ENCODE assay signal across 9 cellular contexts in genomic region chrX:110847334-110847733, GRCh38. TPM values are rescaled to one million over a fixed set of nuclear protein-coding genes. Genes with fewer than 3 reads are reported as not detected.
DNase-seq lines count a peak whose midpoint lies in the region; ATAC-seq and TF ChIP-seq lines count a peak whose summit lies in the region.
"Had no signal": no experiment of that assay in that cellular context is flagged by ENCODE, and none has a peak within 500 bp of the region (broad histone marks: within the 10 kb centered on the region; RNA-seq: fewer than 3 reads in every experiment).

No MANE protein-coding gene starts in this region.

- H3K9me3 ChIP-seq in Karpas-422 (ENCODE audit: low read length) = no peaks in the 10 kb centered on the region
- no peaks in the 10 kb centered on the region for H3K9me3 ChIP-seq in Peyer's patch

- no peaks in the 10 kb centered on the region for H3K27me3 ChIP-seq in Karpas-422 (ENCODE audit: low read length)
- no peaks in the 10 kb centered on the region for H3K27me3 ChIP-seq in Peyer's patch

- TF ChIP-seq CTCF in Peyer's patch (IDR thresholded peaks at IDR 0.05) = peak; percentile 10 to 63 (median 46)
- peak; percentile 63 for TF ChIP-seq CTCF in endothelial cell (IDR thresholded peaks at IDR 0.05; ENCODE audit: unreplicated experiment)

- no peak for DNase-seq in activated CD4-positive, alpha-beta T cell treated with anti-CD3 and anti-CD28 coated beads for 36 hours
- no peak for DNase-seq in activated CD4-positive, alpha-beta T cell treated with anti-CD3 and anti-CD28 coated beads for 48 hours
- DNase-seq in Karpas-422 (peak; percentile 90), Peyer's patch (no peak), endothelial cell (ENCODE audit: low spot score) (peak; percentile 30), myocyte (ENCODE audit: low read depth) (peak; percentile 68), activated gamma-delta T cell (lab: John Stamatoyannopoulos, UW) (no peak)

- no peak overlapping the region for H3K4me3 Mint-ChIP-seq in activated CD4-positive, alpha-beta T cell treated with anti-CD3 and anti-CD28 coated beads for 36 hours
- H3K4me3 Mint-ChIP-seq in endothelial cell (ENCODE audit: unreplicated experiment) = no peak overlapping the region
- H3K4me3 Mint-ChIP-seq: central memory CD8-positive, alpha-beta T cell had no signal

- no peaks in the 10 kb centered on the region for H3K9me2 ChIP-seq in Karpas-422 (replicated peaks; ENCODE audit: insufficient read depth, low read length)

- CTCF ChIA-PET in activated CD4-positive, alpha-beta T cell treated with anti-CD3 and anti-CD28 coated beads for 36 hours (lab: Charles Lee) = interaction anchor here (0.7 to 2.2 kb wide), 14 partner anchors 9 to 436 kb away, joined by 3 to 16 read pairs (median 5); no protein-coding TSS in a partner anchor

- H3K4me3 ChIP-seq in Karpas-422 (ENCODE audit: low read length) (no peak overlapping the region), Peyer's patch (no peak overlapping the region)

- H3K4me1 Mint-ChIP-seq in activated CD4-positive, alpha-beta T cell treated with anti-CD3 and anti-CD28 coated beads for 36 hours = no peaks in the 10 kb centered on the region
- no peaks in the 10 kb centered on the region for H3K4me1 Mint-ChIP-seq in endothelial cell (ENCODE audit: unreplicated experiment)
- H3K4me1 Mint-ChIP-seq: central memory CD8-positive, alpha-beta T cell had no signal

- intact Hi-C loops in activated CD4-positive, alpha-beta T cell treated with anti-CD3 and anti-CD28 coated beads for 36 hours (cut with DNase I, micrococcal nuclease) = loop anchor here (1.0 to 5.0 kb wide), 2 partner anchors 397 to 690 kb away; no protein-coding TSS in a partner anchor

- H3K9me3 Mint-ChIP-seq in activated CD4-positive, alpha-beta T cell treated with anti-CD3 and anti-CD28 coated beads for 36 hours (ENCODE audit: low read depth) = no peaks in the 10 kb centered on the region
- H3K9me3 Mint-ChIP-seq in endothelial cell (ENCODE audit: unreplicated experiment) = no peaks in the 10 kb centered on the region
- H3K9me3 Mint-ChIP-seq: central memory CD8-positive, alpha-beta T cell had no signal

- no peaks in the 10 kb centered on the region for H3K36me3 ChIP-seq in Karpas-422 (ENCODE audit: insufficient read depth, low read length)
- H3K36me3 ChIP-seq in Peyer's patch = no peaks in the 10 kb centered on the region

- H3K36me3 Mint-ChIP-seq in activated CD4-positive, alpha-beta T cell treated with anti-CD3 and anti-CD28 coated beads for 36 hours (ENCODE audit: low read depth) = no peaks in the 10 kb centered on the region
- no peaks in the 10 kb centered on the region for H3K36me3 Mint-ChIP-seq in endothelial cell (ENCODE audit: low read depth, unreplicated experiment)

- no peaks in the 10 kb centered on the region for H3K79me2 ChIP-seq in Karpas-422 (ENCODE audit: low read length)

- ATAC-seq in activated CD4-positive, alpha-beta T cell treated with anti-CD3 and anti-CD28 coated beads for 36 hours = peak; percentile 44
- ATAC-seq in GM21619 (IDR thresholded peaks at IDR 0.05; ENCODE audit: unreplicated experiment) = peak; percentile 64

- TF ChIP-seq POLR2A in Peyer's patch (IDR thresholded peaks at IDR 0.05) = no peak

- no peak overlapping the region for H2AFZ ChIP-seq in Karpas-422 (ENCODE audit: low read length)

- H3K27ac Mint-ChIP-seq in activated CD4-positive, alpha-beta T cell treated with anti-CD3 and anti-CD28 coated beads for 36 hours = no peak overlapping the region
- no peak overlapping the region for H3K27ac Mint-ChIP-seq in endothelial cell (ENCODE audit: unreplicated experiment)

- POLR2A ChIA-PET in activated CD4-positive, alpha-beta T cell treated with anti-CD3 and anti-CD28 coated beads for 36 hours (lab: Charles Lee) = no interaction called here

- no peak overlapping the region for H3K4me2 ChIP-seq in Karpas-422 (ENCODE audit: low read depth, low read length, poor library complexity, severe bottlenecking)

- H3K9ac ChIP-seq in Karpas-422 (ENCODE audit: low read length) = no peak overlapping the region

- H3K27me3 Mint-ChIP-seq in activated CD4-positive, alpha-beta T cell treated with anti-CD3 and anti-CD28 coated beads for 36 hours = peaks cover 2% of the 10 kb centered on the region
- H3K27me3 Mint-ChIP-seq in endothelial cell (ENCODE audit: unreplicated experiment) = no peaks in the 10 kb centered on the region

- H3K27ac ChIP-seq in Karpas-422 (ENCODE audit: low read length) = no peak overlapping the region
- no peak overlapping the region for H3K27ac ChIP-seq in Peyer's patch

- no peaks in the 10 kb centered on the region for H4K20me1 ChIP-seq in Karpas-422 (ENCODE audit: insufficient read depth, low read depth, low read length)

- H3K4me1 ChIP-seq in Karpas-422 (ENCODE audit: low read length) (peaks cover 3% of the 10 kb centered on the region; the same call in 1 of the 2 replicates), Peyer's patch (no peaks in the 10 kb centered on the region)

RNA-seq across cellular contexts. Expression of gene CHRDL1, which starts 51.7 kb away (rescaled TPM):
- not detected for total RNA-seq in activated CD4-positive, alpha-beta T cell treated with anti-CD3 and anti-CD28 coated beads for 36 hours
- total RNA-seq in Karpas-422 (2014; rRNA removed; shearing (Covaris generic); ENCODE audit: low replicate concordance) = not detected in 2 replicates
- 10 to 100 TPM in 1 of 4 donors, 1 to 10 TPM in 3; 4.1 to 12.5 (median 7.6) TPM for total RNA-seq in Peyer's patch
- 0.28 TPM for total RNA-seq in endothelial cell (ENCODE audit: unreplicated experiment)
- not detected in 2 replicates for total RNA-seq in myocyte
- polyA plus RNA-seq in myocyte (2012) = not detected

Comparison
In these comparisons a context has a peak if more than half of its experiments do, and no peak if none do; other contexts are left out.
1. DNase-seq: peak in Karpas-422 (single experiment), endothelial cell (single experiment) and myocyte (single experiment); none in activated CD4-positive, alpha-beta T cell treated with anti-CD3 and anti-CD28 coated beads for 36 hours (single experiment), activated CD4-positive, alpha-beta T cell treated with anti-CD3 and anti-CD28 coated beads for 48 hours (single experiment), Peyer's patch (0 of 3) and activated gamma-delta T cell (single experiment).